In genomic region chr7:39733881-39734571, GRCh38 we compare ENCODE assay signal across 1 cellular context.
TF ChIP-seq lines count a peak whose summit lies in the region.

No MANE protein-coding gene starts in this region.

TF ChIP-seq in IMR-90, 13 proteins besides CTCF, POLR2A, EP300 and RAD21 (continued from another document):
- TF ChIP-seq MXI1 (IDR thresholded peaks at IDR 0.05; ENCODE audit: borderline replicate concordance, low read depth, low read length) (no peak; the same call in 1 of the 2 replicates), BHLHE40 (IDR thresholded peaks at IDR 0.05; ENCODE audit: low read depth, low read length) (no peak), ELK1 (IDR thresholded peaks at IDR 0.05; ENCODE audit: borderline replicate concordance, low read depth, low read length) (no peak)
TF ChIP-seq in IMR-90: peak in this region for 4.
